28 cellular contexts compared by ENCODE assay signal in the genomic region with DNA sequence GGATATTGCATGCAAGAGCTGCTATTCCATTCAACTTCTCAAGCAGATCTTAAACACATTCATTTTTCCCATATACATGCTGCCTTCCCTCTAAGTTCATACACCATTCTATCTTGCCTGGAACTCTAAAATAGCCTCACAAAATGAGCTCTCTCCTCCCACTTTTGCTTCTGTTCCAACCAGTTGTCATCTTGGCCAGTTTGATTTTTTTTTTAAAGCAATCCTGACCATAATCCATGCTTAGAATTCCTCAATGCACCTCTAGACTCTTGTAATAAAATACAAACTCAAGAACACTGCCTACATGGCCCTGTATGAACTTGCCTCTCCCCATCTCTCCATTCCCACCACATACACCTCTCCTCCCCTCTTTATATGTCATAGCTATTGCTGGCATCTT.
"Had no signal": no experiment of that assay in that cellular context is flagged by ENCODE, and none has a peak within 500 bp of the region (broad histone marks: within the 10 kb centered on the region; RNA-seq: fewer than 3 reads in every experiment).

No MANE protein-coding gene starts in this region.

- H3K36me3 ChIP-seq: stomach, suprapubic skin, thoracic aorta, thyroid gland, tibial artery, tibial nerve, transverse colon, upper lobe of left lung, upper lobe of right lung, uterus, vagina had no signal

- H3K4me1 Mint-ChIP-seq: stimulated activated effector memory CD8-positive, alpha-beta T cell treated with anti-CD3 and anti-CD28 coated beads, Interleukin-12 subunit alpha, Interleukin-12 subunit beta, amount 100 ng/mL, for 72 hours; stimulated activated memory B cell treated with anti-CD40 and anti-IgM and Interleukin-4, amounts not matched to agents 10 μg/mL and 1 μg/mL and 100 μg/mL, for 72 hours; stimulated activated naive B cell treated with anti-CD40 and anti-IgM and Interleukin-4, amounts not matched to agents 10 μg/mL and 1 μg/mL and 100 μg/mL, for 72 hours; stimulated activated naive CD8-positive, alpha-beta T cell treated with anti-CD3 and anti-CD28 coated beads, Interleukin-15, amount 100 ng/mL, for 72 hours had no signal

- H3K4me3 Mint-ChIP-seq: stimulated activated effector memory CD8-positive, alpha-beta T cell treated with anti-CD3 and anti-CD28 coated beads, Interleukin-12 subunit alpha, Interleukin-12 subunit beta, amount 100 ng/mL, for 72 hours; stimulated activated memory B cell treated with anti-CD40 and anti-IgM and Interleukin-4, amounts not matched to agents 10 μg/mL and 1 μg/mL and 100 μg/mL, for 72 hours; stimulated activated naive B cell treated with anti-CD40 and anti-IgM and Interleukin-4, amounts not matched to agents 10 μg/mL and 1 μg/mL and 100 μg/mL, for 72 hours; stimulated activated naive CD8-positive, alpha-beta T cell treated with anti-CD3 and anti-CD28 coated beads, Interleukin-15, amount 100 ng/mL, for 72 hours; stimulated activated naive CD8-positive, alpha-beta T cell treated with anti-CD3 and anti-CD28 coated beads, Interleukin-15, Interleukin-2, amounts not matched to agents 100 ng/mL and 50 ng/mL, for 24 hours; type B pancreatic cell had no signal

- H3K36me3 Mint-ChIP-seq: stimulated activated effector memory CD8-positive, alpha-beta T cell treated with anti-CD3 and anti-CD28 coated beads, Interleukin-12 subunit alpha, Interleukin-12 subunit beta, amount 100 ng/mL, for 72 hours; stimulated activated memory B cell treated with anti-CD40 and anti-IgM and Interleukin-4, amounts not matched to agents 10 μg/mL and 1 μg/mL and 100 μg/mL, for 72 hours; stimulated activated naive B cell treated with anti-CD40 and anti-IgM and Interleukin-4, amounts not matched to agents 10 μg/mL and 1 μg/mL and 100 μg/mL, for 72 hours; type B pancreatic cell had no signal

- H3K4me1 ChIP-seq: testis, uterus had no signal

- DNase-seq: stimulated activated CD4-positive, alpha-beta T cell treated with anti-CD3 and anti-CD28 coated beads, Interleukin-2, amount 100 ng/mL, for 48 hours; stimulated activated CD4-positive, alpha-beta T cell treated with anti-CD3 and anti-CD28 coated beads, Interleukin-4, amount 100 ng/mL, for 1 hour; stimulated activated CD4-positive, alpha-beta T cell treated with anti-CD3 and anti-CD28 coated beads, Interleukin-4, amount 100 ng/mL, for 24 hours; stimulated activated CD4-positive, alpha-beta T cell treated with anti-CD3 and anti-CD28 coated beads, Interleukin-4, amount 100 ng/mL, for 4 hours; stimulated activated CD8-positive, alpha-beta memory T cell treated with anti-CD3 and anti-CD28 coated beads, Interleukin-4, amount 100 ng/mL, for 48 hours; stimulated activated naive B cell treated with anti-CD40 and anti-IgM and Interleukin-4, amounts not matched to agents 10 μg/mL and 1 μg/mL and 100 μg/mL, for 72 hours; stimulated activated naive CD4-positive, alpha-beta T cell; stimulated activated naive CD4-positive, alpha-beta T cell treated with Interleukin-2 at 50 U/mL for 16 hours; stimulated activated naive CD8-positive, alpha-beta T cell treated with anti-CD3 and anti-CD28 coated beads, Interleukin-15, amount 100 ng/mL, for 72 hours; stimulated activated naive CD8-positive, alpha-beta T cell treated with anti-CD3 and anti-CD28 coated beads, Interleukin-15, Interleukin-2, amounts not matched to agents 100 U/mL and 50 U/mL, for 24 hours; stomach; substantia nigra; testis; thyroid gland; tibial artery; transverse colon; trophoblast cell; upper lobe of left lung; upper lobe of right lung; uterus had no signal

- H3K27ac Mint-ChIP-seq: stimulated activated effector memory CD8-positive, alpha-beta T cell treated with anti-CD3 and anti-CD28 coated beads, Interleukin-12 subunit alpha, Interleukin-12 subunit beta, amount 100 ng/mL, for 72 hours; stimulated activated memory B cell treated with anti-CD40 and anti-IgM and Interleukin-4, amounts not matched to agents 10 μg/mL and 1 μg/mL and 100 μg/mL, for 72 hours; stimulated activated naive B cell treated with anti-CD40 and anti-IgM and Interleukin-4, amounts not matched to agents 10 μg/mL and 1 μg/mL and 100 μg/mL, for 72 hours; stimulated activated naive CD8-positive, alpha-beta T cell treated with anti-CD3 and anti-CD28 coated beads, Interleukin-15, amount 100 ng/mL, for 72 hours; stimulated activated naive CD8-positive, alpha-beta T cell treated with anti-CD3 and anti-CD28 coated beads, Interleukin-15, Interleukin-2, amounts not matched to agents 100 ng/mL and 50 ng/mL, for 24 hours; type B pancreatic cell had no signal

- H3K9me3 Mint-ChIP-seq: stimulated activated effector memory CD8-positive, alpha-beta T cell treated with anti-CD3 and anti-CD28 coated beads, Interleukin-12 subunit alpha, Interleukin-12 subunit beta, amount 100 ng/mL, for 72 hours; stimulated activated naive CD8-positive, alpha-beta T cell treated with anti-CD3 and anti-CD28 coated beads, Interleukin-15, amount 100 ng/mL, for 72 hours; type B pancreatic cell had no signal

- ATAC-seq: stimulated activated effector memory CD8-positive, alpha-beta T cell treated with anti-CD3 and anti-CD28 coated beads, Interleukin-12 subunit alpha, Interleukin-12 subunit beta, amount 100 ng/mL, for 72 hours; stimulated activated memory B cell treated with anti-CD40 and anti-IgM and Interleukin-4, amounts not matched to agents 10 μg/mL and 1 μg/mL and 100 μg/mL, for 72 hours; stimulated activated naive B cell treated with anti-CD40 and anti-IgM and Interleukin-4, amounts not matched to agents 10 μg/mL and 1 μg/mL and 100 μg/mL, for 72 hours; stimulated activated naive CD8-positive, alpha-beta T cell treated with anti-CD3 and anti-CD28 coated beads, Interleukin-15, amount 100 ng/mL, for 72 hours; stimulated activated naive CD8-positive, alpha-beta T cell treated with anti-CD3 and anti-CD28 coated beads, Interleukin-15, Interleukin-2, amounts not matched to agents 100 U/mL and 50 U/mL, for 24 hours; upper lobe of right lung had no signal

- H3K4me3 ChIP-seq: stomach, suprapubic skin, testis, thoracic aorta, thyroid gland, tibial artery, tibial nerve, transverse colon, upper lobe of left lung, upper lobe of right lung, uterus, vagina had no signal

- H3K27me3 ChIP-seq: stomach, suprapubic skin, testis, thyroid gland, tibial artery, tibial nerve, transverse colon, upper lobe of left lung, upper lobe of right lung, uterus, vagina had no signal

- H3K9me3 ChIP-seq: suprapubic skin, testis, thoracic aorta, thyroid gland, tibial artery, tibial nerve, transverse colon, upper lobe of left lung, upper lobe of right lung, uterus, vagina had no signal

- H3K27ac ChIP-seq: stomach, suprapubic skin, testis, thoracic aorta, thyroid gland, tibial artery, tibial nerve, transverse colon, upper lobe of left lung, upper lobe of right lung, uterus, vagina had no signal
